Comparison of ENCODE assay signal across 9 cellular contexts in genomic region chr2:238320246-238320647, GRCh38. TPM values are rescaled to one million over a fixed set of nuclear protein-coding genes. Genes with fewer than 3 reads are reported as not detected.
DNase-seq lines count a peak whose midpoint lies in the region; ATAC-seq, FAIRE-seq and TF ChIP-seq lines count a peak whose summit lies in the region.
"Had no signal": no experiment of that assay in that cellular context is flagged by ENCODE, and none has a peak within 500 bp of the region (broad histone marks: within the 10 kb centered on the region; RNA-seq: fewer than 3 reads in every experiment).

TRAF3IP1 (plus strand) TSS chr2:238320518; CDS start chr2:238320663, 145 bp downstream.

- H3K27ac ChIP-seq in smooth muscle cell (ENCODE audit: low read depth): no peak within 1 kb of the TSS

- no peaks in the 10 kb centered on the region for H3K36me3 ChIP-seq in bronchial epithelial cell (ENCODE audit: control insufficient read depth, insufficient read depth, low read length)
- no peaks in the 10 kb centered on the region for H3K36me3 ChIP-seq in smooth muscle cell (ENCODE audit: low read depth)

- H3K9ac ChIP-seq in smooth muscle cell (ENCODE audit: low read depth): peak within 1 kb of the TSS; percentile 56

- peaks cover 4% of the 10 kb centered on the region for H3K4me1 ChIP-seq in smooth muscle cell (ENCODE audit: low read depth)

- H3F3A ChIP-seq in smooth muscle cell (ENCODE audit: low read depth): no peaks in the 10 kb centered on the region

- H3K4me3 ChIP-seq in WI38 (ENCODE audit: low read depth, low read length) (peak within 1 kb of the TSS; percentile 70), bronchial epithelial cell (ENCODE audit: low read depth, low read length) (peak within 1 kb of the TSS; percentile 68), smooth muscle cell (peak within 1 kb of the TSS; percentile 78)

- DNase-seq in SIG-M5 treated with dmso at 0.1 percent for 504 hours (lab: John Stamatoyannopoulos, UW; ENCODE audit: unreplicated experiment) (peak; percentile 73), SIG-M5 (lab: John Stamatoyannopoulos, UW) (no peak), NCI-H2171 (lab: John Stamatoyannopoulos, UW) (peak; percentile 87), bronchial epithelial cell (ENCODE audit: low read depth) (peak; percentile 80), iPS-NIHi7 (ENCODE audit: extremely low spot score) (peak; percentile 97), smooth muscle cell (lab: John Stamatoyannopoulos, UW; ENCODE audit: unreplicated experiment) (peak; percentile 90)

- FAIRE-seq in bronchial epithelial cell (lab: Jason Lieb, UNC): no peak
- FAIRE-seq: G401.6 had no signal

- peak within 1 kb of the TSS; percentile 84 for H2AFZ ChIP-seq in smooth muscle cell (ENCODE audit: low read depth)

- ATAC-seq in HG03066 (IDR thresholded peaks at IDR 0.05; ENCODE audit: low read depth, unreplicated experiment): peak; percentile 92

- H3K27me3 ChIP-seq in bronchial epithelial cell (ENCODE audit: control insufficient read depth, insufficient read depth, low read length) (no peaks in the 10 kb centered on the region), smooth muscle cell (ENCODE audit: low read depth) (peaks cover 4% of the 10 kb centered on the region)

- H4K20me1 ChIP-seq in smooth muscle cell (ENCODE audit: low read depth): peaks cover 3% of the 10 kb centered on the region

- under 1% methylated on average over 44 of the region's 58 CpGs for WGBS in smooth muscle cell (ENCODE audit: low lambda C conversion rate)

- TF ChIP-seq CTCF in WI38 (IDR thresholded peaks at IDR 0.05; ENCODE audit: low read depth, low read length): no peak
- TF ChIP-seq CTCF in bronchial epithelial cell (IDR thresholded peaks at IDR 0.05; ENCODE audit: insufficient read depth, low read length, severe bottlenecking): no peak
- no peak for TF ChIP-seq CTCF in smooth muscle cell (IDR thresholded peaks at IDR 0.05; ENCODE audit: borderline replicate concordance, insufficient read depth, poor library complexity, severe bottlenecking)

- no peaks in the 10 kb centered on the region for H3K9me3 ChIP-seq in smooth muscle cell (replicated peaks; ENCODE audit: low read depth)

- peaks cover 8% of the 10 kb centered on the region for H3K79me2 ChIP-seq in smooth muscle cell (ENCODE audit: low read depth)

- peak within 1 kb of the TSS; percentile 94 for H3K4me2 ChIP-seq in smooth muscle cell

RNA-seq across cellular contexts. Expression of gene TRAF3IP1, which starts in this region (rescaled TPM):
- total RNA-seq in bronchial epithelial cell: 9.2 and 11.4 TPM in 2 replicates
- 4.4 and 5.3 TPM in 2 replicates for total RNA-seq in smooth muscle cell
- 7.5 and 10.2 TPM in 2 replicates for polyA plus RNA-seq in smooth muscle cell
